27 cellular contexts compared by ENCODE assay signal in the genomic region with DNA sequence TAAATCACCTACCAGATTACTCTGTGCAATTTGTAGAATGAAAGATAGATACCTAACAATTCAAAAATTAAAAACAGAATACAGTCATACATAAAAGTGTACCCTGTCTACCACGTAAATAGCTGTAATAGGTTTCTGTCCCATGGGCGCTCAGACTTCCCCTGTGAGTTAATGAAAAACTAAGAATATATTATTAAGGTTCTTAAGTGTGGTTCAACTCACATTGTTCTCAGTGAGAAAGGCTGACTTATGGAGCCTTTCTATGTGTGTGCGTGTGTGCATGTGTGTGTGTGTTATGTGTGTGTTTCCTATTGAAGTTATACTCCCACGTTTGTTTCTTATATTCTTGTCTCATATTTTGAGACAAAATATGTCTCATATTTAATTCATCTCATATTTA. TPM values are rescaled to one million over a fixed set of nuclear protein-coding genes. Genes with fewer than 3 reads are reported as not detected.
DNase-seq lines count a peak whose midpoint lies in the region; ATAC-seq, FAIRE-seq and TF ChIP-seq lines count a peak whose summit lies in the region.
"Had no signal": no experiment of that assay in that cellular context is flagged by ENCODE, and none has a peak within 500 bp of the region (broad histone marks: within the 10 kb centered on the region; RNA-seq: fewer than 3 reads in every experiment).

No MANE protein-coding gene starts in this region.

- H3K9me3 ChIP-seq in HepG2 (ENCODE audit: low read length), result no peaks in the 10 kb centered on the region
- H3K9me3 ChIP-seq: BLaER1 treated with 17β-estradiol and CSF1 and Interleukin-3, amounts not matched to agents 10 nM and 100 nM; HAP-1; SJSA1 had no signal

- TF ChIP-seq RAD21 in HepG2 (CRISPR knock-in tag; IDR thresholded peaks at IDR 0.05), result no peak

- no peak for TF ChIP-seq POLR2A in GM12892 (IDR thresholded peaks at IDR 0.05; ENCODE audit: low read depth, low read length)
- no peak for TF ChIP-seq POLR2A in HepG2 (IDR thresholded peaks at IDR 0.05; ENCODE audit: insufficient read depth in 1 of 2, low read depth in 2 of 2, low read length in 2 of 2)

- BruUV-seq in HepG2 (replicated peaks; lab: Mats Ljungman, UMichigan), result no TSS peak

- intact Hi-C loops in HepG2 (cut with micrococcal nuclease; ENCODE audit: unreplicated experiment), result no loop called here

- H3K4me3 ChIP-seq in HepG2 (replicated peaks in 1 of 3; ENCODE audit: insufficient read depth in 1 of 3, low read depth in 2 of 3, low read length in 3 of 3), result no peak overlapping the region
- H3K4me3 ChIP-seq: BLaER1 treated with 17β-estradiol and CSF1 and Interleukin-3, amounts not matched to agents 10 nM and 100 nM; GM23338; HAP-1; SJSA1 had no signal

- no peaks in the 10 kb centered on the region for H3K36me3 ChIP-seq in HepG2 (replicated peaks in 1 of 2; ENCODE audit: control insufficient read depth in 1 of 2, insufficient read depth in 2 of 2, low read length in 2 of 2)
- H3K36me3 ChIP-seq: BLaER1 treated with 17β-estradiol and CSF1 and Interleukin-3, amounts not matched to agents 10 nM and 100 nM; HAP-1; SJSA1 had no signal

- no peaks in the 10 kb centered on the region for H3K79me2 ChIP-seq in HepG2 (ENCODE audit: insufficient read depth, low read length)

- WGBS in HepG2 (ENCODE audit: low lambda C conversion rate), result 35% methylated on average over 4 of the region's 4 CpGs

- H3K27ac ChIP-seq in HepG2 (ENCODE audit: extremely low read length, insufficient read depth, low read length), result no peak overlapping the region
- H3K27ac ChIP-seq: 22Rv1; BLaER1 treated with 17β-estradiol and CSF1 and Interleukin-3, amounts not matched to agents 10 nM and 100 nM; SJSA1 had no signal

- H3K27me3 ChIP-seq in HepG2 (ENCODE audit: control insufficient read depth in 1 of 2, insufficient read depth in 2 of 2, low read length in 2 of 2), result no peaks in the 10 kb centered on the region
- H3K27me3 ChIP-seq: BLaER1 treated with 17β-estradiol and CSF1 and Interleukin-3, amounts not matched to agents 10 nM and 100 nM; SJSA1 had no signal

- ATAC-seq in HG02763 (IDR thresholded peaks at IDR 0.05; ENCODE audit: unreplicated experiment), result peak; percentile 43
- ATAC-seq in HG03460 (IDR thresholded peaks at IDR 0.05; ENCODE audit: unreplicated experiment), result peak; percentile 74
- ATAC-seq in HG02970 (IDR thresholded peaks at IDR 0.05; ENCODE audit: low FRiP score, unreplicated experiment), result no peak
- no peak for ATAC-seq in HepG2
- ATAC-seq: CD8-positive, alpha-beta T cell; GM23338; Right ventricle myocardium inferior had no signal

- DNase-seq in GM12892 (ENCODE audit: insufficient read length) (no peak), GM19239 (ENCODE audit: insufficient read length, low spot score) (no peak), HCEC 1CT (no peak), HepG2 (ENCODE audit: low spot score) (no peak), GF-D8 (lab: John Stamatoyannopoulos, UW) (no peak)
- DNase-seq: ACHN; CD8-positive, alpha-beta T cell; DND-41; Karpas-422; MV-4-11; NCI-H1105 treated with DMSO at 0.1 percent for 48 hours; NCI-H2081 treated with DMSO at 0.1 percent for 48 hours; NCI-H2171 treated with DMSO at 0.1 percent for 48 hours; NCI-H446; NCI-H526; OCI-M1 had no signal

- H3K4me1 ChIP-seq in HepG2 (ENCODE audit: insufficient read depth, low read length), result peaks cover 4% of the 10 kb centered on the region
- H3K4me1 ChIP-seq: BLaER1 treated with 17β-estradiol and CSF1 and Interleukin-3, amounts not matched to agents 10 nM and 100 nM; HAP-1; SJSA1 had no signal

- CTCF ChIA-PET in HepG2 (lab: Yijun Ruan, JAX; ENCODE audit: low intra/inter-chr PET ratio, low total read pairs), result no interaction called here

- no peak overlapping the region for H2AFZ ChIP-seq in HepG2 (ENCODE audit: low read length)

- TF ChIP-seq EP300 in HepG2 (IDR thresholded peaks at IDR 0.05; ENCODE audit: low read depth in 2 of 2, low read length in 2 of 2), result no peak
- no peak for TF ChIP-seq EP300 in HepG2 (CRISPR knock-in tag; IDR thresholded peaks at IDR 0.05; ENCODE audit: borderline replicate concordance)

- FAIRE-seq in GM12892 (lab: Jason Lieb, UNC) (peak; percentile 5), GM19239 (lab: Jason Lieb, UNC) (peak; percentile 28), HepG2 (lab: Jason Lieb, UNC) (no peak)
- FAIRE-seq: GM18507, RCC 7860 had no signal

- H3K9ac ChIP-seq in HepG2 (ENCODE audit: insufficient read depth, low read depth, low read length), result no peak overlapping the region
- H3K9ac ChIP-seq: BLaER1 treated with 17β-estradiol and CSF1 and Interleukin-3, amounts not matched to agents 10 nM and 100 nM had no signal

- POLR2A ChIA-PET in HepG2 (lab: Yijun Ruan, JAX), result no interaction called here

- in situ Hi-C loops in HepG2 (cut with HindIII; ENCODE audit: extremely low pct_ligation_motif_present, low pct_unique_long_range_greater_than_20kb), result no loop called here

- no peak for TF ChIP-seq CTCF in HepG2 (CRISPR knock-in tag; IDR thresholded peaks at IDR 0.05)

- no peak overlapping the region for H3K4me2 ChIP-seq in HepG2 (ENCODE audit: low read depth, low read length)
- H3K4me2 ChIP-seq: BLaER1 treated with 17β-estradiol and CSF1 and Interleukin-3, amounts not matched to agents 10 nM and 100 nM; GM23338 had no signal

- H4K20me1 ChIP-seq in HepG2 (ENCODE audit: insufficient read depth, low read length), result no peaks in the 10 kb centered on the region
- H4K20me1 ChIP-seq: BLaER1 treated with 17β-estradiol and CSF1 and Interleukin-3, amounts not matched to agents 10 nM and 100 nM had no signal

TF ChIP-seq in HepG2, 621 proteins besides CTCF, POLR2A, EP300 and RAD21 (continues in another document):
- no peak for TF ChIP-seq ZNF841 (CRISPR knock-in tag; IDR thresholded peaks at IDR 0.05; ENCODE audit: borderline replicate concordance)
- no peak for TF ChIP-seq SNAI1 (CRISPR knock-in tag; IDR thresholded peaks at IDR 0.05; ENCODE audit: borderline replicate concordance)
- TF ChIP-seq, protein P1, sequence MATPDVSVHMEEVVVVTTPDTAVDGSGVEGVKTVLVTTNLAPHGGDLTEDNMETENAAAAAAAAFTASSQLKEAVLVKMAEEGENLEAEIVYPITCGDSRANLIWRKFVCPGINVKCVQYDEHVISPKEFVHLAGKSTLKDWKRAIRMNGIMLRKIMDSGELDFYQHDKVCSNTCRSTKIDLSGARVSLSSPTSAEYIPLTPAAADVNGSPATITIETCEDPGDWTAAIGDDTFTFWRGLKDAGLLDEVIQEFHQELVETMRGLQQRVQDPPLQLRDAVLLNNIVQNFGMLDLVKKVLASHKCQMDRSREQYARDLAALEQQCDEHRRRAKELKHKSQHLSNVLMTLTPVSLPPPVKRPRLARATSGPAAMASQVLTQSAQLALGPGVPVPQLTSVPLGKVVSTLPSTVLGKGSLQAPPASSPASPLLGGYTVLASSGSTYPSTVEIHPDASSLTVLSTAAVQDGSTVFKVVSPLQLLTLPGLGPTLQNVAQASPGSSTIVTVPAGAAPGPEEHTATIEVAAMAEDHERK (CRISPR knock-in tag; IDR thresholded peaks at IDR 0.05; ENCODE audit: low read depth), result no peak
- no peak for TF ChIP-seq ZNF20 (CRISPR knock-in tag; IDR thresholded peaks at IDR 0.05)
- no peak for TF ChIP-seq STAG1 (CRISPR knock-in tag; IDR thresholded peaks at IDR 0.05)
- TF ChIP-seq, protein P2, sequence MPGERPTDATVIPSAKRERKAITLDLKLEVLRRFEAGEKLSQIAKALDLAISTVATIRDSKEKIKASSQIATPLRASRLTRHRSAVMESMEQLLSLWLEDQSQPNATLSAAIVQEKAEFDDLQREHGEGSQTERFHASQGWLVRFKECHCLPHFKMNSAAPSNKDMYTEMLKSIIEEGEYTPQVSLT (CRISPR knock-in tag; IDR thresholded peaks at IDR 0.05; ENCODE audit: borderline replicate concordance, low read depth), result no peak
- no peak for TF ChIP-seq REPIN1 (CRISPR knock-in tag; IDR thresholded peaks at IDR 0.05; ENCODE audit: borderline replicate concordance, low read depth)
- TF ChIP-seq ZNF672 (CRISPR knock-in tag; IDR thresholded peaks at IDR 0.05), result no peak
- no peak for TF ChIP-seq ZNF670 (CRISPR knock-in tag; IDR thresholded peaks at IDR 0.05; ENCODE audit: borderline replicate concordance)
- TF ChIP-seq, protein P3, sequence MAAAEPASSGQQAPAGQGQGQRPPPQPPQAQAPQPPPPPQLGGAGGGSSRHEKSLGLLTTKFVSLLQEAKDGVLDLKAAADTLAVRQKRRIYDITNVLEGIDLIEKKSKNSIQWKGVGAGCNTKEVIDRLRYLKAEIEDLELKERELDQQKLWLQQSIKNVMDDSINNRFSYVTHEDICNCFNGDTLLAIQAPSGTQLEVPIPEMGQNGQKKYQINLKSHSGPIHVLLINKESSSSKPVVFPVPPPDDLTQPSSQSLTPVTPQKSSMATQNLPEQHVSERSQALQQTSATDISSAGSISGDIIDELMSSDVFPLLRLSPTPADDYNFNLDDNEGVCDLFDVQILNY (CRISPR knock-in tag; conservative IDR thresholded peaks at IDR 0.05), result no peak
- no peak for TF ChIP-seq ZSCAN9 (CRISPR knock-in tag; IDR thresholded peaks at IDR 0.05; ENCODE audit: borderline replicate concordance)
- TF ChIP-seq ZNF3 (CRISPR knock-in tag; IDR thresholded peaks at IDR 0.05), result no peak
- no peak for TF ChIP-seq RFX3 (CRISPR knock-in tag; IDR thresholded peaks at IDR 0.05)

RNA-seq across cellular contexts. Expression of a gene that starts 8.0 kb away (rescaled TPM):
- polyA plus RNA-seq in GM12892 (2012; ENCODE audit: missing spikeins), result 105 TPM
- not detected in 2 replicates for total RNA-seq in HepG2 (2016; rRNA removed; fragmentation: Illumina TruSeq; extraction: Trizol)
- not detected in 2 replicates for total RNA-seq in HepG2 (2016; cell fraction: cytosol; rRNA removed; fragmentation: Illumina TruSeq; extraction: Trizol; ENCODE audit: low read depth)
- total RNA-seq in HepG2 (2016; cell fraction: insoluble cytoplasmic fraction; rRNA removed; fragmentation: Illumina TruSeq; extraction: Trizol), result not detected in 2 replicates
- total RNA-seq in HepG2 (2016; cell fraction: membrane; rRNA removed; fragmentation: Illumina TruSeq; extraction: Trizol), result not detected in 2 replicates
- total RNA-seq in HepG2 (2016; cell fraction: nucleus; rRNA removed; fragmentation: Illumina TruSeq; extraction: Trizol), result not detected in 2 replicates
- polyA plus RNA-seq in HepG2 (2011; rRNA removed), result not detected in 2 replicates
- not detected in 2 replicates for polyA plus RNA-seq in HepG2 (2011; cell fraction: cytosol; rRNA removed)
- not detected in 2 replicates for polyA plus RNA-seq in HepG2 (2011; cell fraction: nucleus; rRNA removed)
- polyA plus RNA-seq in HepG2 (2012), result not detected in 2 replicates
- not detected in 2 replicates for polyA plus RNA-seq in HepG2 (2016; cell fraction: cytosol; fragmentation: Illumina TruSeq; extraction: Trizol; ENCODE audit: low read depth)
- not detected in 2 replicates for polyA plus RNA-seq in HepG2 (2016; cell fraction: insoluble cytoplasmic fraction; fragmentation: Illumina TruSeq; extraction: Trizol; ENCODE audit: low read depth)
- polyA plus RNA-seq in HepG2 (2016; cell fraction: membrane; fragmentation: Illumina TruSeq; extraction: Trizol; ENCODE audit: low read depth), result not detected in 2 replicates
- polyA plus RNA-seq in HepG2 (2016; cell fraction: nucleus; fragmentation: Illumina TruSeq; extraction: Trizol; ENCODE audit: insufficient read depth, low read depth), result not detected in 2 replicates
- polyA minus RNA-seq in HepG2 (2011; rRNA and poly(A)+ RNA removed; ENCODE audit: low replicate concordance), result 0.12 TPM in 1 of 2 replicates, not detected in the other
- not detected in 2 replicates for polyA minus RNA-seq in HepG2 (2011; cell fraction: cytosol; rRNA and poly(A)+ RNA removed)
- polyA minus RNA-seq in HepG2 (2011; cell fraction: nucleus; rRNA and poly(A)+ RNA removed), result not detected in 2 replicates
- total RNA-seq: SJSA1 had no signal

Comparison
In these comparisons a context has a peak if more than half of its experiments do, and no peak if none do; other contexts are left out.
1. ATAC-seq: peak in HG02763 (single experiment) and HG03460 (single experiment); none in HG02970 (single experiment) and HepG2 (single experiment).